ENCODE assay signal across 15 cellular contexts in genomic region chr5:158821321-158821720, GRCh38.
A peak's percentile ranks its signal among the peaks of the same experiment; 100 is the strongest.
DNase-seq lines count a peak whose midpoint lies in the region; ATAC-seq, FAIRE-seq and TF ChIP-seq lines count a peak whose summit lies in the region.
"Had no signal": no experiment of that assay in that cellular context is flagged by ENCODE, and none has a peak within 500 bp of the region (broad histone marks: within the 10 kb centered on the region; RNA-seq: fewer than 3 reads in every experiment).

No MANE protein-coding gene starts in this region.

- H3K9me3 ChIP-seq in PC-3 (ENCODE audit: low read length), result no peaks in the 10 kb centered on the region

- H3K4me1 ChIP-seq in PC-3 (ENCODE audit: insufficient read depth, low read length), result peaks cover 7% of the 10 kb centered on the region; the same call in 1 of the 2 replicates

- H3K36me3 ChIP-seq in PC-3 (ENCODE audit: low read depth, low read length), result no peaks in the 10 kb centered on the region

- POLR2A ChIA-PET in PC-3 (lab: Charles Lee; ENCODE audit: unreplicated experiment), result no interaction called here

- H3K27me3 Mint-ChIP-seq in memory B cell, result no peaks in the 10 kb centered on the region

- no peaks in the 10 kb centered on the region for H3F3A ChIP-seq in PC-3 (ENCODE audit: low read length, unreplicated experiment)

- peak overlapping the region; percentile 37 for H3K4me3 Mint-ChIP-seq in memory B cell
- H3K4me3 Mint-ChIP-seq: activated T-cell treated with anti-CD3 and anti-CD28 coated beads, Interleukin-2, amount 50 U/mL, for 4 hours; CD4-positive, alpha-beta memory T cell; GM23338 had no signal

- DNase-seq in GM12892 (ENCODE audit: insufficient read length) (no peak), GM20000 (ENCODE audit: low spot score) (peak; percentile 15), memory B cell (ENCODE audit: low spot score in 2 of 2) (no peak), PC-3 (no peak), GDM1 (lab: John Stamatoyannopoulos, UW) (no peak), anterior cingulate cortex (lab: John Stamatoyannopoulos, UW) (no peak)
- DNase-seq: activated CD4-positive, alpha-beta T cell treated with anti-CD3 and anti-CD28 coated beads for 1 hour; activated T-cell treated with anti-CD3 and anti-CD28 coated beads, Interleukin-2, amount 50 U/mL, for 4 hours; CD4-positive, alpha-beta memory T cell; dermis blood vessel endothelial cell; mesenchymal stem cell; MM.1S; nucleus accumbens had no signal

- no peak overlapping the region for H3K4me2 ChIP-seq in PC-3 (ENCODE audit: low read length)
- H3K4me2 ChIP-seq: GM23338 had no signal

- no peak overlapping the region for H3K27ac ChIP-seq in PC-3 (ENCODE audit: low read length)

- TF ChIP-seq CTCF in GM20000 (IDR thresholded peaks at IDR 0.05; ENCODE audit: extremely low read depth, missing control alignments) (no peak), PC-3 (conservative IDR thresholded peaks at IDR 0.05; ENCODE audit: low read depth, low read length) (no peak)

- ATAC-seq in HG03342 (IDR thresholded peaks at IDR 0.05; ENCODE audit: unreplicated experiment), result peak; percentile 27
- peak; percentile 3 for ATAC-seq in memory B cell (ENCODE audit: low read depth)
- ATAC-seq in PC-3, result no peak
- ATAC-seq: GM23338 had no signal

- no peaks in the 10 kb centered on the region for H3K27me3 ChIP-seq in PC-3 (ENCODE audit: low read length)

- H3K4me1 Mint-ChIP-seq in memory B cell, result peaks cover 78% of the 10 kb centered on the region

- H3K9me2 ChIP-seq in PC-3 (replicated peaks; ENCODE audit: low read length), result no peaks in the 10 kb centered on the region

- H3K9me3 Mint-ChIP-seq in memory B cell, result peaks cover 5% of the 10 kb centered on the region

- intact Hi-C loops in PC-3 (cut with micrococcal nuclease), result loop anchor here (5.0 kb wide), 1 partner anchor 124 kb away; no protein-coding TSS in a partner anchor

- H3K4me3 ChIP-seq in PC-3 (ENCODE audit: low read length), result no peak overlapping the region
- H3K4me3 ChIP-seq: GM23338 had no signal

- FAIRE-seq in GM12892 (lab: Jason Lieb, UNC), result peak; percentile 94

- H4K20me1 ChIP-seq in PC-3 (ENCODE audit: low read length), result no peaks in the 10 kb centered on the region

- peaks cover 32% of the 10 kb centered on the region for H3K36me3 Mint-ChIP-seq in memory B cell

- no peak; the same call in 1 of the 2 replicates for TF ChIP-seq POLR2A in GM12892 (IDR thresholded peaks at IDR 0.05; ENCODE audit: low read depth, low read length)

- H2AFZ ChIP-seq in PC-3 (ENCODE audit: low read length), result no peak overlapping the region
- H2AFZ ChIP-seq: GM23338 had no signal

- no peaks in the 10 kb centered on the region for H3K79me2 ChIP-seq in PC-3 (ENCODE audit: low read length)

- H3K9ac ChIP-seq in PC-3 (ENCODE audit: low read length), result no peak overlapping the region

- peak overlapping the region; percentile 92 for H3K27ac Mint-ChIP-seq in memory B cell
- H3K27ac Mint-ChIP-seq: CD4-positive, alpha-beta memory T cell; GM23338 had no signal

- no TSS peak for BruUV-seq in PC-3 (replicated peaks; lab: Mats Ljungman, UMichigan)

- CTCF ChIA-PET in PC-3 (lab: Charles Lee), result no interaction called here
